In genomic region chr1:226083303-226084101, GRCh38 we compare ENCODE assay signal across 8 cellular contexts. TPM values are rescaled to one million over a fixed set of nuclear protein-coding genes. Genes with fewer than 3 reads are reported as not detected.
DNase-seq lines count a peak whose midpoint lies in the region; ATAC-seq and TF ChIP-seq lines count a peak whose summit lies in the region.

No MANE protein-coding gene starts in this region.

- ATAC-seq in GM21619 (IDR thresholded peaks at IDR 0.05; ENCODE audit: unreplicated experiment) (peak; percentile 85), RWPE2 (ENCODE audit: low read depth) (peak; percentile 81), gastroesophageal sphincter (peak; percentile 95)

- H3K9me3 ChIP-seq in RWPE2 (ENCODE audit: severe bottlenecking) (no peaks in the 10 kb centered on the region), gastroesophageal sphincter (no peaks in the 10 kb centered on the region), testis (no peaks in the 10 kb centered on the region)

- H3K36me3 ChIP-seq in RWPE2 (ENCODE audit: low read depth) (no peaks in the 10 kb centered on the region), gastroesophageal sphincter (no peaks in the 10 kb centered on the region), testis (ENCODE audit: low read depth, missing control alignments) (no peaks in the 10 kb centered on the region)

- DNase-seq in Daoy (ENCODE audit: low read depth): peak; percentile 90
- DNase-seq in RWPE2 (ENCODE audit: low spot score): peak; percentile 74
- peak; percentile 92 for DNase-seq in activated gamma-delta T cell treated with Interleukin-2 at 50 U/mL for 16 hours
- DNase-seq in nucleus accumbens (lab: John Stamatoyannopoulos, UW): peak in 55 of 56 donors; percentile 34 to 94 (median 80)
- peak; percentile 96 for DNase-seq in testis

- no peak for TF ChIP-seq CTCF in RWPE2 (IDR thresholded peaks at IDR 0.05; ENCODE audit: poor library complexity, severe bottlenecking)
- peak in 2 of 4 experiments; percentile 2 to 40 for TF ChIP-seq CTCF in gastroesophageal sphincter (IDR thresholded peaks at IDR 0.05)
- TF ChIP-seq CTCF in testis (IDR thresholded peaks at IDR 0.05): no peak

- 3% methylated on average over 9 of the region's 75 CpGs; no CpG with 5 or more reads in 1 of the 2 donors for WGBS in gastroesophageal sphincter (ENCODE audit: low coverage in 1 of 2), 2 donors
- WGBS in testis, 2 donors: 3% methylated on average over 43 to 72 of the region's 75 CpGs

- TF ChIP-seq EP300 in Ishikawa (IDR thresholded peaks at IDR 0.05; ENCODE audit: borderline replicate concordance): no peak
- TF ChIP-seq EP300 in gastroesophageal sphincter (IDR thresholded peaks at IDR 0.05): no peak

- H3K4me1 ChIP-seq in RWPE2 (ENCODE audit: insufficient read depth, poor library complexity, severe bottlenecking) (no peaks in the 10 kb centered on the region), gastroesophageal sphincter (peaks cover 0 to 15% (median 6%) of the 10 kb centered on the region in 3 donors), testis (peaks cover 5% of the 10 kb centered on the region)

- no peaks in the 10 kb centered on the region for H3K27me3 ChIP-seq in RWPE2 (ENCODE audit: insufficient read depth, poor library complexity, severe bottlenecking)
- no peaks in the 10 kb centered on the region for H3K27me3 ChIP-seq in gastroesophageal sphincter
- no peaks in the 10 kb centered on the region for H3K27me3 ChIP-seq in testis

- intact Hi-C loops in testis (cut with DNase I; ENCODE audit: low total_unique reads): no loop called here

- H3K4me3 ChIP-seq in RWPE2 (ENCODE audit: severe bottlenecking): peak overlapping the region; percentile 45
- H3K4me3 ChIP-seq in gastroesophageal sphincter: peak overlapping the region; percentile 47 to 78
- H3K4me3 ChIP-seq in testis: peak overlapping the region; percentile 65 to 83

- TF ChIP-seq RAD21 in Ishikawa (IDR thresholded peaks at IDR 0.05; ENCODE audit: low read depth): peak; percentile 9; the same call in 1 of the 2 replicates

- H3K27ac ChIP-seq in RWPE2 (ENCODE audit: poor library complexity, severe bottlenecking) (peak overlapping the region; percentile 12), gastroesophageal sphincter (peak overlapping the region in 3 of 4 donors; percentile 84 to 89 (median 85)), testis (peak overlapping the region; percentile 71 to 78)

- no peak for TF ChIP-seq POLR2A in gastroesophageal sphincter (IDR thresholded peaks at IDR 0.05)
- TF ChIP-seq POLR2A in testis (IDR thresholded peaks at IDR 0.05): no peak

TF ChIP-seq in Ishikawa, 13 proteins besides CTCF, POLR2A, EP300 and RAD21:
- peak; percentile 51; the same call in 1 of the 2 replicates for TF ChIP-seq EGR1 (IDR thresholded peaks at IDR 0.05)
- peak; percentile 58 for TF ChIP-seq TAF1 (IDR thresholded peaks at IDR 0.05; ENCODE audit: low read depth)
- TF ChIP-seq MAX (IDR thresholded peaks at IDR 0.05): peak; percentile 34; the same call in 1 of the 2 replicates
- TF ChIP-seq YY1 (IDR thresholded peaks at IDR 0.05; ENCODE audit: low read depth): no peak
- peak; percentile 78 for TF ChIP-seq ZBTB7A (IDR thresholded peaks at IDR 0.05; ENCODE audit: low read depth)
- TF ChIP-seq TCF12 (IDR thresholded peaks at IDR 0.05; ENCODE audit: low read depth): 0 out of 2 replicates have a peak, but pooled peaks have one; percentile 29
- no peak for TF ChIP-seq REST (IDR thresholded peaks at IDR 0.05; ENCODE audit: low read depth)
- TF ChIP-seq TEAD4 (IDR thresholded peaks at IDR 0.05): no peak
- no peak for TF ChIP-seq NFIC (IDR thresholded peaks at IDR 0.05)
- no peak for TF ChIP-seq CEBPB (IDR thresholded peaks at IDR 0.05)
- TF ChIP-seq CREB1 (IDR thresholded peaks at IDR 0.05; ENCODE audit: low read depth): no peak
- TF ChIP-seq FOXM1 (IDR thresholded peaks at IDR 0.05; ENCODE audit: borderline replicate concordance, low read depth): no peak
- TF ChIP-seq USF1 (IDR thresholded peaks at IDR 0.05): peak; percentile 98
TF ChIP-seq in Ishikawa: peak in this region for 6.

RNA-seq across cellular contexts. Expression of gene H3-3A, which starts 21.0 kb away (rescaled TPM):
- 266 and 305 TPM in 2 replicates for total RNA-seq in Daoy (2014; rRNA removed; shearing (Covaris generic))
- 100 to 1,000 TPM; 309 to 383 (median 364) TPM for total RNA-seq in gastroesophageal sphincter
- total RNA-seq in testis: 100 to 1,000 TPM; 272 to 367 TPM
- polyA plus RNA-seq in testis (ENCODE audit: insufficient read depth, low read depth, low replicate concordance): 439 TPM

Comparison
In these comparisons a context has a peak if more than half of its experiments do, and no peak if none do; other contexts are left out.
1. Peak in every context shown above with its lines: DNase-seq, ATAC-seq, H3K4me3 ChIP-seq and H3K27ac ChIP-seq.
2. H3K27ac ChIP-seq: peak in every context shown above with its lines; median percentile 85 in gastroesophageal sphincter; 74 in testis; 12 in RWPE2.